Comparison of ENCODE assay signal across 15 cellular contexts in the genomic region with DNA sequence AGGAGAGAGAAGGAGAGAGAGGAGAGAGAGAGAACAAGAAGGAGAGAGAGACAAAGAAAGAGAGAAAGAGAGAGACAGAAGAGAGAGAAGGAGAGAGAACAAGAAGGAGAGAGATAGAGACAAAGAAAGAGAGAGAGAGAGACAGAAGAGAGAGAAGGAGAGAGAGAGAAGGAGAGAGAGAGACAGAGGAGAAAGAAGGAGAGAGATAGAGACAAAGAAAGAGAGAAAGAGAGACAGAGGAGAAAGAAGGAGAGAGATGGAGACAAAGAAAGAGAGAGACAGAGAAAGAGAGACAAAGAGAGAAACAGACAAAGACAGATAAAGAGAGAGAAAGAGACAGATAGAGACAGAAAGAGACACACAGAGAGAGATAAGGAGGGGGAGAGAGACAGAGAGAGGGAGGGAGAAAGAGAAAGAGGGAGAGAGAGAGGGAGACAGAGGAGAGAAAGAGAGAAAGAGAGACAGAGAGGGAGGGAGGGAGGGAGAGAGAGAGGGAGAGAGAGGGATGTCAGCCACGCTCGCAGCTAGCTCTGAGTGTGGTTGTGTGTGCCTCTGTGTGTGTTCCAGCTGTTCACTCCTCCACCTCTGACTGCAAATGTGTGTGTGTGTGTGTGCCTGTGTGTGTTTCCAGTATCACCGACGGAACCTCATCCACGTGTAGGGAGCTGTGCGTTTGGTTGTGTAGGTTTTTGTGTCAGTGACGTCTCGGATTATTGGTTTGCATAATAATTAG.
DNase-seq lines count a peak whose midpoint lies in the region; ATAC-seq, FAIRE-seq and TF ChIP-seq lines count a peak whose summit lies in the region.
"Had no signal": no experiment of that assay in that cellular context is flagged by ENCODE, and none has a peak within 500 bp of the region (broad histone marks: within the 10 kb centered on the region; RNA-seq: fewer than 3 reads in every experiment).

No MANE protein-coding gene starts in this region.

- H3K9me3 ChIP-seq in A549 (no peaks in the 10 kb centered on the region), K562 (replicated peaks; ENCODE audit: control insufficient read depth, insufficient read depth, low read depth, low read length) (no peaks in the 10 kb centered on the region; the same call in 1 of the 2 replicates)

- no peaks in the 10 kb centered on the region for H3K79me2 ChIP-seq in K562 (ENCODE audit: control insufficient read depth, insufficient read depth, low read length)

- no peak overlapping the region for H3K9ac ChIP-seq in K562 (ENCODE audit: insufficient read depth in 1 of 2, low read depth in 2 of 2, low read length in 2 of 2)

- TF ChIP-seq CTCF in A549 (IDR thresholded peaks at IDR 0.05) (no peak), K562 (IDR thresholded peaks at IDR 0.05 in 2 of 3, conservative IDR thresholded peaks at IDR 0.05 in 1 of 3; ENCODE audit: insufficient read depth in 2 of 3, low read depth in 1 of 3, low read length in 3 of 3) (no peak), HFFc6 (IDR thresholded peaks at IDR 0.05) (no peak)

- POLR2A ChIA-PET in A549 (lab: Yijun Ruan, JAX), result no interaction called here
- POLR2A ChIA-PET in K562 (lab: Yijun Ruan, JAX), result no interaction called here

- 2% methylated on average over 8 of the region's 8 CpGs for WGBS in A549 (ENCODE audit: missing lambda C conversion rate)
- WGBS in K562 (ENCODE audit: insufficient coverage, low coverage, missing lambda C conversion rate), result 0% methylated on average over 6 of the region's 8 CpGs

- H3K27me3 Mint-ChIP-seq in naive B cell (peaks cover 34 to 49% (median 35%) of the 10 kb centered on the region in 3 donors), HFFc6 (ENCODE audit: insufficient read depth) (peaks cover 21% of the 10 kb centered on the region)

- no peak overlapping the region for H2AFZ ChIP-seq in K562 (ENCODE audit: low read depth, low read length)

- no peaks in the 10 kb centered on the region for H4K20me1 ChIP-seq in K562 (replicated peaks; ENCODE audit: control insufficient read depth, insufficient read depth, low read length)

- TF ChIP-seq EP300 in A549 (IDR thresholded peaks at IDR 0.05), result no peak
- no peak for TF ChIP-seq EP300 in K562 (IDR thresholded peaks at IDR 0.05; ENCODE audit: low read length)

- H3K9me3 Mint-ChIP-seq in naive B cell, result peaks cover 0 to 5% (median 4%) of the 10 kb centered on the region in 7 donors
- no peaks in the 10 kb centered on the region for H3K9me3 Mint-ChIP-seq in HFFc6

- in situ Hi-C loops in K562 (cut with MboI), result no loop called here

- intact Hi-C loops in K562 (cut with micrococcal nuclease), result no loop called here

- H3K4me3 ChIP-seq in A549 (no peak overlapping the region), H7 (ENCODE audit: insufficient read depth, low read depth, low read length) (no peak overlapping the region), K562 (no peak overlapping the region)

- H3K4me2 ChIP-seq in A549, result no peak overlapping the region
- H3K4me2 ChIP-seq in K562 (ENCODE audit: insufficient read depth, low read length), result no peak overlapping the region

- ATAC-seq in A549, result peak; percentile 22 to 60; a peak in 2 of 6 replicates
- ATAC-seq in K562, result no peak
- ATAC-seq in naive B cell (ENCODE audit: low read depth in 2 of 2), result peak in 1 of 2 donors; percentile 18
- no peak for ATAC-seq in HG03442 (IDR thresholded peaks at IDR 0.05; ENCODE audit: unreplicated experiment)

- H3K27me3 ChIP-seq in H7 (ENCODE audit: control insufficient read depth, insufficient read depth, low read length) (peaks cover 5% of the 10 kb centered on the region), K562 (ENCODE audit: control insufficient read depth in 2 of 2, insufficient read depth in 2 of 2, low read length in 2 of 2) (no peaks in the 10 kb centered on the region)

- no peaks in the 10 kb centered on the region for H3K36me3 ChIP-seq in H7 (replicated peaks; ENCODE audit: control insufficient read depth, insufficient read depth, low read length)
- no peaks in the 10 kb centered on the region for H3K36me3 ChIP-seq in K562 (ENCODE audit: control insufficient read depth, insufficient read depth, low read length)

- no TSS peak for BruUV-seq in K562 (replicated peaks; lab: Mats Ljungman, UMichigan)

- CTCF ChIA-PET in A549 (lab: Yijun Ruan, JAX), result no interaction called here
- CTCF ChIA-PET in K562 (lab: Yijun Ruan, JAX; ENCODE audit: low intra/inter-chr PET ratio), result no interaction called here

- no peak for FAIRE-seq in A549 (lab: Jason Lieb, UNC)
- no peak for FAIRE-seq in K562 (lab: Jason Lieb, UNC)

- peak in 1 of 2 experiments; percentile 42 for DNase-seq in A549 (ENCODE audit: low read depth in 1 of 2, low spot score in 1 of 2)
- DNase-seq in H7, result peak; percentile 14
- no peak for DNase-seq in K562 (ENCODE audit: extremely low read depth in 1 of 4, low spot score in 3 of 4)
- no peak for DNase-seq in naive B cell
- no peak for DNase-seq in DMS79 treated with DMSO at 0.1 percent for 48 hours (lab: John Stamatoyannopoulos, UW)
- no peak for DNase-seq in HFFc6
- DNase-seq: C1 segment of cervical spinal cord, DMS79, HCEC 1CT, NCI-H1694 treated with DMSO at 0.1 percent for 48 hours, NCI-H2227 treated with DMSO at 0.1 percent for 48 hours, NCI-H524, NCI-H82, OCI-M1 had no signal

- H3K4me1 Mint-ChIP-seq in naive B cell (peaks cover 2 to 13% (median 11%) of the 10 kb centered on the region in 3 donors), HFFc6 (ENCODE audit: low read depth) (no peaks in the 10 kb centered on the region)

- H3K4me3 Mint-ChIP-seq in naive B cell, result no peak overlapping the region
- no peak overlapping the region for H3K4me3 Mint-ChIP-seq in HFFc6

- H3K27ac ChIP-seq in A549 (no peak overlapping the region), K562 (ENCODE audit: extremely low read depth, low read depth, low read length) (no peak overlapping the region)

- TF ChIP-seq RAD21 in A549 (conservative IDR thresholded peaks at IDR 0.05 in 1 of 2, IDR thresholded peaks at IDR 0.05 in 1 of 2) (no peak), K562 (CRISPR knock-in tag; conservative IDR thresholded peaks at IDR 0.05 in 1 of 2, IDR thresholded peaks at IDR 0.05 in 1 of 2) (no peak)

- TF ChIP-seq POLR2A in A549 (IDR thresholded peaks at IDR 0.05; ENCODE audit: low read length), result no peak
- no peak for TF ChIP-seq POLR2A in K562 (conservative IDR thresholded peaks at IDR 0.05)

- H3K36me3 Mint-ChIP-seq in naive B cell, result peaks cover 0 to 7% of the 10 kb centered on the region in 2 donors
- H3K36me3 Mint-ChIP-seq in HFFc6 (ENCODE audit: low read depth), result no peaks in the 10 kb centered on the region

- peak overlapping the region in 4 of 6 donors; percentile 31 to 66 (median 46) for H3K27ac Mint-ChIP-seq in naive B cell
- no peak overlapping the region for H3K27ac Mint-ChIP-seq in HFFc6

- H3K4me1 ChIP-seq in A549 (no peaks in the 10 kb centered on the region), K562 (replicated peaks in 1 of 2; ENCODE audit: control insufficient read depth in 2 of 2, insufficient read depth in 2 of 2, low read length in 2 of 2) (no peaks in the 10 kb centered on the region)

- no peaks in the 10 kb centered on the region for H3K9me1 ChIP-seq in K562 (ENCODE audit: control insufficient read depth, insufficient read depth, low read length)

TF ChIP-seq in A549, 52 proteins besides CTCF, POLR2A, EP300 and RAD21:
- TF ChIP-seq CHD4 (IDR thresholded peaks at IDR 0.05; ENCODE audit: borderline replicate concordance), result no peak
- TF ChIP-seq NR3C1 (IDR thresholded peaks at IDR 0.05), result no peak
- TF ChIP-seq NPAS2 (CRISPR knock-in tag; IDR thresholded peaks at IDR 0.05; ENCODE audit: borderline replicate concordance), result no peak
- TF ChIP-seq HOXB13 (CRISPR knock-in tag; IDR thresholded peaks at IDR 0.05; ENCODE audit: low read depth), result no peak
- TF ChIP-seq, protein P1, sequence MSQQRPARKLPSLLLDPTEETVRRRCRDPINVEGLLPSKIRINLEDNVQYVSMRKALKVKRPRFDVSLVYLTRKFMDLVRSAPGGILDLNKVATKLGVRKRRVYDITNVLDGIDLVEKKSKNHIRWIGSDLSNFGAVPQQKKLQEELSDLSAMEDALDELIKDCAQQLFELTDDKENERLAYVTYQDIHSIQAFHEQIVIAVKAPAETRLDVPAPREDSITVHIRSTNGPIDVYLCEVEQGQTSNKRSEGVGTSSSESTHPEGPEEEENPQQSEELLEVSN (IDR thresholded peaks at IDR 0.05; ENCODE audit: borderline replicate concordance, low read depth), result no peak

TF ChIP-seq in K562, 482 proteins besides CTCF, POLR2A, EP300 and RAD21:
- no peak for TF ChIP-seq ZNF830 (CRISPR knock-in tag; IDR thresholded peaks at IDR 0.05)
- TF ChIP-seq, protein P2, sequence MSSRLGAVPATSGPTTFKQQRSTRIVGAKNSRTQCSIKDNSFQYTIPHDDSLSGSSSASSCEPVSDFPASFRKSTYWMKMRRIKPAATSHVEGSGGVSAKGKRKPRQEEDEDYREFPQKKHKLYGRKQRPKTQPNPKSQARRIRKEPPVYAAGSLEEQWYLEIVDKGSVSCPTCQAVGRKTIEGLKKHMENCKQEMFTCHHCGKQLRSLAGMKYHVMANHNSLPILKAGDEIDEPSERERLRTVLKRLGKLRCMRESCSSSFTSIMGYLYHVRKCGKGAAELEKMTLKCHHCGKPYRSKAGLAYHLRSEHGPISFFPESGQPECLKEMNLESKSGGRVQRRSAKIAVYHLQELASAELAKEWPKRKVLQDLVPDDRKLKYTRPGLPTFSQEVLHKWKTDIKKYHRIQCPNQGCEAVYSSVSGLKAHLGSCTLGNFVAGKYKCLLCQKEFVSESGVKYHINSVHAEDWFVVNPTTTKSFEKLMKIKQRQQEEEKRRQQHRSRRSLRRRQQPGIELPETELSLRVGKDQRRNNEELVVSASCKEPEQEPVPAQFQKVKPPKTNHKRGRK (tag; IDR thresholded peaks at IDR 0.05), result peak; percentile 41; the same call in 1 of the 2 replicates
- TF ChIP-seq KDM2B (CRISPR knock-in tag; IDR thresholded peaks at IDR 0.05), result no peak
TF ChIP-seq in K562: peak in this region for 1.

Comparison
In these comparisons a context has a peak if more than half of its experiments do, and no peak if none do; other contexts are left out.
1. ATAC-seq: peak in A549 (2 of 2); none in K562 (single experiment) and HG03442 (single experiment).